In the genomic region with DNA sequence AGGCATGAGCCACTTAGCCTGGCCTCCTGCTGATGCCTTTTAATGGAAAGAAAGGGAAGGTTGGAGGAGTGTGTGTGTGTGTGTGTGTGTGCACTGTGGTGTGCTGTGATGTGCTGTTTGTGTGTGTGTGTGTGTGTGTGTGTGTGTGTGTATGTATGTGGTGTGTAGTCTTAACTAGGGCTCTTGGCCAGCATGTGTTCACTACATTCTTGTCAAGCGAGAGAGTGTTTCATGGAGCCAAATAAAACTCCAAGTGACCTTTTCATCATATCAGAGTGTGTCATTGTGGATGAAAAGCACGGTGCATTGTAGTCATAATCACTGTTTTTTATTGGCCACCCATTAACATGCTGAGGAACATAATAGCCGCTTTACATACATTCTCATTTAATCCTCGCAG, we compare ENCODE assay signal across 1 cellular context.
TF ChIP-seq lines count a peak whose summit lies in the region.

No MANE protein-coding gene starts in this region.

TF ChIP-seq in HEK293, 187 proteins besides CTCF, POLR2A, EP300 and RAD21 (continued from another document):
- TF ChIP-seq WT1 (tag by site-specific recombination; IDR thresholded peaks at IDR 0.05) (no peak), SALL2 (tag by site-specific recombination; IDR thresholded peaks at IDR 0.05; ENCODE audit: borderline replicate concordance) (no peak), EGR2 (tag by site-specific recombination; IDR thresholded peaks at IDR 0.05; ENCODE audit: low read depth) (no peak), INSM2 (tag by site-specific recombination; IDR thresholded peaks at IDR 0.05) (no peak), KLF1 (tag by site-specific recombination; IDR thresholded peaks at IDR 0.05) (no peak), GLIS1 (tag by site-specific recombination; IDR thresholded peaks at IDR 0.05) (peak; percentile 68), ZNF610 (tag by site-specific recombination; IDR thresholded peaks at IDR 0.05; ENCODE audit: borderline replicate concordance) (no peak), ZNF664 (tag by site-specific recombination; IDR thresholded peaks at IDR 0.05) (no peak), ZNF341 (tag by site-specific recombination; IDR thresholded peaks at IDR 0.05; ENCODE audit: low read depth) (no peak), ZNF777 (tag by site-specific recombination; IDR thresholded peaks at IDR 0.05; ENCODE audit: borderline replicate concordance) (no peak), ZIC2 (tag by site-specific recombination; IDR thresholded peaks at IDR 0.05) (peak; percentile 93), ZNF423 (tag by site-specific recombination; IDR thresholded peaks at IDR 0.05) (no peak), GLI4 (tag by site-specific recombination; IDR thresholded peaks at IDR 0.05) (no peak), ZNF701 (tag by site-specific recombination; IDR thresholded peaks at IDR 0.05) (no peak), ZNF596 (tag by site-specific recombination; IDR thresholded peaks at IDR 0.05) (no peak), ZNF366 (tag by site-specific recombination; conservative IDR thresholded peaks at IDR 0.05) (no peak), ZBTB10 (tag by site-specific recombination; IDR thresholded peaks at IDR 0.05) (no peak)
- TF ChIP-seq, protein P1, sequence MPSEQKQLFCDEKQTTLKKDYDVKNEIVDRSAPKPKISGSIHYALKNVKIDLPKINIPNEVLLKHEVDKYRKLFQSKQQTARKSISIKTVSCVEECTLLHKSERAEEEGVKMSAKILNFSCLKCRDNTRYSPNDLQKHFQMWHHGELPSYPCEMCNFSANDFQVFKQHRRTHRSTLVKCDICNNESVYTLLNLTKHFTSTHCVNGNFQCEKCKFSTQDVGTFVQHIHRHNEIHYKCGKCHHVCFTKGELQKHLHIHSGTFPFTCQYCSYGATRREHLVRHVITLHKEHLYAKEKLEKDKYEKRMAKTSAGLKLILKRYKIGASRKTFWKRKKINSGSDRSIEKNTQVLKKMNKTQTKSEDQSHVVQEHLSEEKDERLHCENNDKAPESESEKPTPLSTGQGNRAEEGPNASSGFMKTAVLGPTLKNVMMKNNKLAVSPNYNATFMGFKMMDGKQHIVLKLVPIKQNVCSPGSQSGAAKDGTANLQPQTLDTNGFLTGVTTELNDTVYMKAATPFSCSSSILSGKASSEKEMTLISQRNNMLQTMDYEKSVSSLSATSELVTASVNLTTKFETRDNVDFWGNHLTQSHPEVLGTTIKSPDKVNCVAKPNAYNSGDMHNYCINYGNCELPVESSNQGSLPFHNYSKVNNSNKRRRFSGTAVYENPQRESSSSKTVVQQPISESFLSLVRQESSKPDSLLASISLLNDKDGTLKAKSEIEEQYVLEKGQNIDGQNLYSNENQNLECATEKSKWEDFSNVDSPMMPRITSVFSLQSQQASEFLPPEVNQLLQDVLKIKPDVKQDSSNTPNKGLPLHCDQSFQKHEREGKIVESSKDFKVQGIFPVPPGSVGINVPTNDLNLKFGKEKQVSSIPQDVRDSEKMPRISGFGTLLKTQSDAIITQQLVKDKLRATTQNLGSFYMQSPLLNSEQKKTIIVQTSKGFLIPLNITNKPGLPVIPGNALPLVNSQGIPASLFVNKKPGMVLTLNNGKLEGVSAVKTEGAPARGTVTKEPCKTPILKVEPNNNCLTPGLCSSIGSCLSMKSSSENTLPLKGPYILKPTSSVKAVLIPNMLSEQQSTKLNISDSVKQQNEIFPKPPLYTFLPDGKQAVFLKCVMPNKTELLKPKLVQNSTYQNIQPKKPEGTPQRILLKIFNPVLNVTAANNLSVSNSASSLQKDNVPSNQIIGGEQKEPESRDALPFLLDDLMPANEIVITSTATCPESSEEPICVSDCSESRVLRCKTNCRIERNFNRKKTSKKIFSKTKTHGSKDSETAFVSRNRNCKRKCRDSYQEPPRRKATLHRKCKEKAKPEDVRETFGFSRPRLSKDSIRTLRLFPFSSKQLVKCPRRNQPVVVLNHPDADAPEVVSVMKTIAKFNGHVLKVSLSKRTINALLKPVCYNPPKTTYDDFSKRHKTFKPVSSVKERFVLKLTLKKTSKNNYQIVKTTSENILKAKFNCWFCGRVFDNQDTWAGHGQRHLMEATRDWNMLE (tag by site-specific recombination; conservative IDR thresholded peaks at IDR 0.05; ENCODE audit: low read depth): no peak
- TF ChIP-seq, protein P2, sequence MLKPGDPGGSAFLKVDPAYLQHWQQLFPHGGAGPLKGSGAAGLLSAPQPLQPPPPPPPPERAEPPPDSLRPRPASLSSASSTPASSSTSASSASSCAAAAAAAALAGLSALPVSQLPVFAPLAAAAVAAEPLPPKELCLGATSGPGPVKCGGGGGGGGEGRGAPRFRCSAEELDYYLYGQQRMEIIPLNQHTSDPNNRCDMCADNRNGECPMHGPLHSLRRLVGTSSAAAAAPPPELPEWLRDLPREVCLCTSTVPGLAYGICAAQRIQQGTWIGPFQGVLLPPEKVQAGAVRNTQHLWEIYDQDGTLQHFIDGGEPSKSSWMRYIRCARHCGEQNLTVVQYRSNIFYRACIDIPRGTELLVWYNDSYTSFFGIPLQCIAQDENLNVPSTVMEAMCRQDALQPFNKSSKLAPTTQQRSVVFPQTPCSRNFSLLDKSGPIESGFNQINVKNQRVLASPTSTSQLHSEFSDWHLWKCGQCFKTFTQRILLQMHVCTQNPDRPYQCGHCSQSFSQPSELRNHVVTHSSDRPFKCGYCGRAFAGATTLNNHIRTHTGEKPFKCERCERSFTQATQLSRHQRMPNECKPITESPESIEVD (tag by site-specific recombination; IDR thresholded peaks at IDR 0.05): no peak
- TF ChIP-seq, protein P3, sequence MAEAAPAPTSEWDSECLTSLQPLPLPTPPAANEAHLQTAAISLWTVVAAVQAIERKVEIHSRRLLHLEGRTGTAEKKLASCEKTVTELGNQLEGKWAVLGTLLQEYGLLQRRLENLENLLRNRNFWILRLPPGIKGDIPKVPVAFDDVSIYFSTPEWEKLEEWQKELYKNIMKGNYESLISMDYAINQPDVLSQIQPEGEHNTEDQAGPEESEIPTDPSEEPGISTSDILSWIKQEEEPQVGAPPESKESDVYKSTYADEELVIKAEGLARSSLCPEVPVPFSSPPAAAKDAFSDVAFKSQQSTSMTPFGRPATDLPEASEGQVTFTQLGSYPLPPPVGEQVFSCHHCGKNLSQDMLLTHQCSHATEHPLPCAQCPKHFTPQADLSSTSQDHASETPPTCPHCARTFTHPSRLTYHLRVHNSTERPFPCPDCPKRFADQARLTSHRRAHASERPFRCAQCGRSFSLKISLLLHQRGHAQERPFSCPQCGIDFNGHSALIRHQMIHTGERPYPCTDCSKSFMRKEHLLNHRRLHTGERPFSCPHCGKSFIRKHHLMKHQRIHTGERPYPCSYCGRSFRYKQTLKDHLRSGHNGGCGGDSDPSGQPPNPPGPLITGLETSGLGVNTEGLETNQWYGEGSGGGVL (tag by site-specific recombination; IDR thresholded peaks at IDR 0.05): peak; percentile 55
